In the genomic region with DNA sequence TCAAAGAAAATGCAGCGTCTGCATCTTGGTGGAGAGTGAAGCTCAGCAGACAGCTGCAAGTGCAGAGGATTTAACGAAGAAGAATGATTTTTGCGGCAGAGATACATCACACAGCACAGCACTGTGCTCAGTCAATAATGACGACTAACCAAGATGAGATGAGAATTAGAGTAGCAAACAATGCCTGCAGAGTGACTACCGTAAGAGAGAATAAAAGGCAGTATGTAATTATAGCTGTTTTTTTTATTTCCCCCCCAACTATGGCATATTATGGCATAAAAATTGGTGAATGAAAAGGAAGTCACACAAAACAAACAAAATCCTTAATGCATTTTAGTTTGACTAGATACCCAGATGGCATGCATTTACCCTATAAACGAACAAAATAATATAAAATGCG, we compare ENCODE assay signal across 16 cellular contexts.
"Had no signal": no experiment of that assay in that cellular context is flagged by ENCODE, and none has a peak within 500 bp of the region (broad histone marks: within the 10 kb centered on the region; RNA-seq: fewer than 3 reads in every experiment).

No MANE protein-coding gene starts in this region.

- H3K36me3 ChIP-seq: MG63 had no signal

- H3K4me3 ChIP-seq: MG63 had no signal

- H3K27me3 ChIP-seq: MG63 had no signal

- DNase-seq: IMR-90, KG1, MG63, NCI-H1092, NCI-H1105 treated with DMSO at 0.1 percent for 48 hours, NCI-H1417 treated with DMSO at 0.1 percent for 48 hours, NCI-H146, NCI-H1694 treated with DMSO at 0.1 percent for 48 hours, NCI-H1930, NCI-H2107, NCI-H2171 treated with DMSO at 0.1 percent for 48 hours, NCI-H226, NCI-H446, NCI-H510A, NCI-H524 treated with DMSO at 0.1 percent for 48 hours, NCI-H774 had no signal

- H3K9me3 ChIP-seq: MG63 had no signal
